In the genomic region with DNA sequence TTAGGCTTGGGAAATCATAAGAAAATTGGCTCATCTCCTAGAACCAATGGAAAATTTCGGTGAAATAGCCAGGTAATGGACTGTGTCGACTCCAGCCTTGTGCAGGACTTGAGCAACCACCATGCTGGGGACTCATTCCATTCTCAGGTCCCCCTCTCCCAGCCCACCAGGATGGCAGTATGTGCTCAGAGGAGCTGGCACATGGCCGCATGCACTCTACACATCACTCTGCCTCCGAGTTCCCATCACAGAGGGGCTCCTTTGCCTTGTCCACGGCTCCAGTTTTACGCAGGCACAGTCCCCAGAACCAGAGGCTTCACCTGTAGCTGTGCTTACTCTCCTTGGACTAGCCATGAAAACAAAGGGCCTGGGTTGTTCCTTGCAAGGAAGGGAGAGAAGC, we compare ENCODE assay signal across 27 cellular contexts.
"Had no signal": no experiment of that assay in that cellular context is flagged by ENCODE, and none has a peak within 500 bp of the region (broad histone marks: within the 10 kb centered on the region; RNA-seq: fewer than 3 reads in every experiment).

No MANE protein-coding gene starts in this region.

- H3K4me3 ChIP-seq: esophagus squamous epithelium, lung, mucosa of descending colon, prostate gland, right atrium auricular region, smooth muscle cell, suprapubic skin, transverse colon, upper lobe of right lung, uterus had no signal

- H3K27ac ChIP-seq: esophagus squamous epithelium, neutrophil, parathyroid adenoma, prostate gland, right atrium auricular region, suprapubic skin, transverse colon, upper lobe of right lung, uterus had no signal

- H3K9ac ChIP-seq: parathyroid adenoma had no signal

- H3K4me3 Mint-ChIP-seq: effector memory CD8-positive, alpha-beta T cell; mesothelial cell of epicardium; naive thymus-derived CD4-positive, alpha-beta T cell; stimulated activated naive CD8-positive, alpha-beta T cell treated with anti-CD3 and anti-CD28 coated beads, Interleukin-15, amount 100 ng/mL, for 72 hours had no signal

- H3K4me1 ChIP-seq: esophagus squamous epithelium, parathyroid adenoma, prostate gland, right atrium auricular region, suprapubic skin, transverse colon, upper lobe of right lung, uterus had no signal

- H3K9me3 Mint-ChIP-seq: effector memory CD8-positive, alpha-beta T cell; mesothelial cell of epicardium; stimulated activated naive CD8-positive, alpha-beta T cell treated with anti-CD3 and anti-CD28 coated beads, Interleukin-15, amount 100 ng/mL, for 72 hours had no signal

- H3K27me3 ChIP-seq: right atrium auricular region, transverse colon, uterus had no signal

- FAIRE-seq: endometrium, keratinocyte had no signal

- H3K36me3 ChIP-seq: esophagus squamous epithelium, neutrophil, prostate gland, right atrium auricular region, suprapubic skin, transverse colon, upper lobe of right lung, uterus had no signal

- H3K4me2 ChIP-seq: smooth muscle cell had no signal

- DNase-seq: cerebellar nuclear complex; cortex of kidney; effector memory CD8-positive, alpha-beta T cell; erythroblast; esophagus squamous epithelium; foreskin melanocyte; mesenchymal stem cell; mucosa of descending colon; naive thymus-derived CD4-positive, alpha-beta T cell; stimulated activated CD4-positive, alpha-beta T cell treated with anti-CD3 and anti-CD28 coated beads, Interleukin-4, amount 100 ng/mL, for 4 hours; stimulated activated naive CD4-positive, alpha-beta T cell; stimulated activated naive CD8-positive, alpha-beta T cell treated with anti-CD3 and anti-CD28 coated beads, Interleukin-15, amount 100 ng/mL, for 72 hours; transverse colon; upper lobe of right lung; uterus had no signal

- H3K79me2 ChIP-seq: parathyroid adenoma had no signal

- H3K27ac Mint-ChIP-seq: effector memory CD8-positive, alpha-beta T cell; mesothelial cell of epicardium; naive thymus-derived CD4-positive, alpha-beta T cell; stimulated activated naive CD8-positive, alpha-beta T cell treated with anti-CD3 and anti-CD28 coated beads, Interleukin-15, amount 100 ng/mL, for 72 hours had no signal

- H3K9me3 ChIP-seq: esophagus squamous epithelium, mucosa of descending colon, neutrophil, prostate gland, right atrium auricular region, suprapubic skin, transverse colon, upper lobe of right lung, uterus had no signal

- H2AFZ ChIP-seq: parathyroid adenoma had no signal

- ATAC-seq: effector memory CD8-positive, alpha-beta T cell; left lobe of liver; mucosa of descending colon; naive thymus-derived CD4-positive, alpha-beta T cell; sciatic nerve; stimulated activated naive CD8-positive, alpha-beta T cell treated with anti-CD3 and anti-CD28 coated beads, Interleukin-15, amount 100 ng/mL, for 72 hours; upper lobe of right lung had no signal

- H3K36me3 Mint-ChIP-seq: mesothelial cell of epicardium; naive thymus-derived CD4-positive, alpha-beta T cell had no signal

- H3K4me1 Mint-ChIP-seq: naive thymus-derived CD4-positive, alpha-beta T cell; stimulated activated naive CD8-positive, alpha-beta T cell treated with anti-CD3 and anti-CD28 coated beads, Interleukin-15, amount 100 ng/mL, for 72 hours had no signal
